Comparison of ENCODE assay signal across 26 cellular contexts in the genomic region with DNA sequence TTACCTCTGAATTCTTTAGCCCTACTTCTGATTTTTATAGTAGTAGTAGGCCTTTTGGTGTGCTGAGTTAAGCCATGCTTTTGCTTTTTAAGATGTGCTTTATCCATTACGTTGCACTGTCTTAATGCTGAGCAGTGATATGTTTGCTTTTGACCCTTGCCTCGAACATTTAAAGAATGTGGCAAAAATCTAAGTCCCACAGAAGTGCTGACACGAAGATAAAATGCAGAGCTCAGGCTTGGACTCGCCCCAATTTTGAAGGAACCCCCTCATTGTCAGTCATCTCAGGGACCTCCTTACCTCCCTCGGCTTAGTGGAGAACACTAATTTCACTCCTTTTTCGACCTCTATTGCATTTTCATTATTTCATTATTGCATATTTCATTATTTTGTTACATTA.
DNase-seq lines count a peak whose midpoint lies in the region; ATAC-seq, FAIRE-seq and TF ChIP-seq lines count a peak whose summit lies in the region.
"Had no signal": no experiment of that assay in that cellular context is flagged by ENCODE, and none has a peak within 500 bp of the region (broad histone marks: within the 10 kb centered on the region; RNA-seq: fewer than 3 reads in every experiment).

No MANE protein-coding gene starts in this region.

- TF ChIP-seq CTCF in cardiac muscle cell (IDR thresholded peaks at IDR 0.05; ENCODE audit: low read depth, low read length) (no peak), A549 (IDR thresholded peaks at IDR 0.05) (no peak), K562 (IDR thresholded peaks at IDR 0.05 in 2 of 3, conservative IDR thresholded peaks at IDR 0.05 in 1 of 3; ENCODE audit: insufficient read depth in 2 of 3, low read depth in 1 of 3, low read length in 3 of 3) (no peak), chondrocyte (IDR thresholded peaks at IDR 0.05) (no peak)

- WGBS in A549 (ENCODE audit: missing lambda C conversion rate): 59% methylated on average over 6 of the region's 6 CpGs
- WGBS in K562 (ENCODE audit: insufficient coverage, low coverage, missing lambda C conversion rate): 67% methylated on average over 6 of the region's 6 CpGs

- H3K4me1 ChIP-seq in cardiac muscle cell (ENCODE audit: low read depth): peaks cover 21% of the 10 kb centered on the region
- peaks cover 30% of the 10 kb centered on the region for H3K4me1 ChIP-seq in A549
- H3K4me1 ChIP-seq in K562 (replicated peaks in 1 of 2; ENCODE audit: control insufficient read depth in 2 of 2, insufficient read depth in 2 of 2, low read length in 2 of 2): peaks cover 0 to 3% of the 10 kb centered on the region in 2 experiments; a peak in 1 of 5 replicates
- H3K4me1 ChIP-seq: BLaER1 had no signal

- no peaks in the 10 kb centered on the region for H3K4me1 Mint-ChIP-seq in chondrocyte (ENCODE audit: low read depth)
- H3K4me1 Mint-ChIP-seq: CD14-positive monocyte; CD4-positive, alpha-beta memory T cell; CD8-positive, alpha-beta memory T cell had no signal

- POLR2A ChIA-PET in A549 (lab: Yijun Ruan, JAX): no interaction called here
- POLR2A ChIA-PET in K562 (lab: Yijun Ruan, JAX): no interaction called here

- TF ChIP-seq RAD21 in A549 (conservative IDR thresholded peaks at IDR 0.05 in 1 of 2, IDR thresholded peaks at IDR 0.05 in 1 of 2) (no peak), K562 (CRISPR knock-in tag; conservative IDR thresholded peaks at IDR 0.05 in 1 of 2, IDR thresholded peaks at IDR 0.05 in 1 of 2) (no peak)

- in situ Hi-C loops in K562 (cut with MboI): no loop called here

- H3K36me3 Mint-ChIP-seq in chondrocyte (ENCODE audit: low read depth): peaks cover 19% of the 10 kb centered on the region

- no peaks in the 10 kb centered on the region for H4K20me1 ChIP-seq in K562 (replicated peaks; ENCODE audit: control insufficient read depth, insufficient read depth, low read length)
- H4K20me1 ChIP-seq: BLaER1 had no signal

- H3K27ac Mint-ChIP-seq in chondrocyte (ENCODE audit: unreplicated experiment): no peak overlapping the region
- H3K27ac Mint-ChIP-seq: CD14-positive monocyte; CD4-positive, alpha-beta memory T cell; CD4-positive, CD25-positive, alpha-beta regulatory T cell had no signal

- no peak overlapping the region for H3K4me3 Mint-ChIP-seq in chondrocyte (ENCODE audit: unreplicated experiment)
- H3K4me3 Mint-ChIP-seq: CD14-positive monocyte; CD4-positive, alpha-beta memory T cell; CD4-positive, CD25-positive, alpha-beta regulatory T cell; CD8-positive, alpha-beta memory T cell had no signal

- H3K36me3 ChIP-seq in cardiac muscle cell: peaks cover 5% of the 10 kb centered on the region
- H3K36me3 ChIP-seq in K562 (ENCODE audit: control insufficient read depth, insufficient read depth, low read length): peaks cover 18% of the 10 kb centered on the region; the same call in 2 of the 3 replicates
- H3K36me3 ChIP-seq: BE2C had no signal

- FAIRE-seq in A549 (lab: Jason Lieb, UNC): no peak
- FAIRE-seq in K562 (lab: Jason Lieb, UNC): no peak
- FAIRE-seq: GM12878, GM12892, GM18507 had no signal

- no peaks in the 10 kb centered on the region for H3K27me3 ChIP-seq in cardiac muscle cell
- no peaks in the 10 kb centered on the region for H3K27me3 ChIP-seq in K562 (ENCODE audit: control insufficient read depth in 2 of 2, insufficient read depth in 2 of 2, low read length in 2 of 2)
- H3K27me3 ChIP-seq: BE2C, BLaER1 had no signal

- H3K27ac ChIP-seq in cardiac muscle cell (peak overlapping the region; percentile 16), A549 (peak overlapping the region in 1 of 2 experiments; percentile 34; a peak in 1 of 6 replicates), K562 (ENCODE audit: extremely low read depth, low read depth, low read length) (no peak overlapping the region)
- H3K27ac ChIP-seq: 22Rv1, BLaER1 had no signal

- no peak overlapping the region for H3K9ac ChIP-seq in K562 (ENCODE audit: insufficient read depth in 1 of 2, low read depth in 2 of 2, low read length in 2 of 2)
- H3K9ac ChIP-seq: BLaER1 had no signal

- H3K4me2 ChIP-seq in A549: peak overlapping the region; percentile 57
- no peak overlapping the region for H3K4me2 ChIP-seq in K562 (ENCODE audit: insufficient read depth, low read length)
- H3K4me2 ChIP-seq: BLaER1 had no signal

- no peak overlapping the region for H3K4me3 ChIP-seq in cardiac muscle cell
- no peak overlapping the region for H3K4me3 ChIP-seq in A549
- no peak overlapping the region for H3K4me3 ChIP-seq in K562
- H3K4me3 ChIP-seq: BLaER1, GM12878 had no signal

- no peaks in the 10 kb centered on the region for H3K27me3 Mint-ChIP-seq in chondrocyte (ENCODE audit: low read depth)
- H3K27me3 Mint-ChIP-seq: CD4-positive, alpha-beta memory T cell; CD4-positive, CD25-positive, alpha-beta regulatory T cell; CD8-positive, alpha-beta memory T cell had no signal

- intact Hi-C loops in left ventricle myocardium superior (cut with micrococcal nuclease) (no loop called here), K562 (cut with micrococcal nuclease) (no loop called here)

- no peak for TF ChIP-seq POLR2A in A549 (IDR thresholded peaks at IDR 0.05; ENCODE audit: low read length)
- no peak for TF ChIP-seq POLR2A in K562 (conservative IDR thresholded peaks at IDR 0.05)

- no peaks in the 10 kb centered on the region for H3K9me3 ChIP-seq in cardiac muscle cell (ENCODE audit: low read depth)
- H3K9me3 ChIP-seq in A549: no peaks in the 10 kb centered on the region
- no peaks in the 10 kb centered on the region for H3K9me3 ChIP-seq in K562 (replicated peaks; ENCODE audit: control insufficient read depth, insufficient read depth, low read depth, low read length)
- H3K9me3 ChIP-seq: BE2C, BLaER1 had no signal

- TF ChIP-seq EP300 in A549 (IDR thresholded peaks at IDR 0.05) (no peak), K562 (IDR thresholded peaks at IDR 0.05; ENCODE audit: low read length) (no peak)

- no peaks in the 10 kb centered on the region for H3K79me2 ChIP-seq in K562 (ENCODE audit: control insufficient read depth, insufficient read depth, low read length)

- no peak for ATAC-seq in left ventricle myocardium superior
- no peak for ATAC-seq in A549
- ATAC-seq in K562: no peak
- ATAC-seq in HG02981 (IDR thresholded peaks at IDR 0.05; ENCODE audit: unreplicated experiment): no peak
- ATAC-seq: GM12878 had no signal

- H3K9me3 Mint-ChIP-seq in chondrocyte (ENCODE audit: low read depth): no peaks in the 10 kb centered on the region
- H3K9me3 Mint-ChIP-seq: CD4-positive, alpha-beta memory T cell; CD8-positive, alpha-beta memory T cell had no signal

- BruUV-seq in K562 (replicated peaks; lab: Mats Ljungman, UMichigan): no TSS peak

- DNase-seq in cardiac muscle cell (ENCODE audit: low read depth in 1 of 2, low spot score in 1 of 2): peak in 1 of 2 donors; percentile 57
- DNase-seq in left ventricle myocardium superior: no peak
- no peak for DNase-seq in A549 (ENCODE audit: low read depth in 1 of 2, low spot score in 1 of 2)
- no peak for DNase-seq in K562 (ENCODE audit: extremely low read depth in 1 of 4, low spot score in 3 of 4)
- no peak for DNase-seq in chondrocyte (ENCODE audit: low spot score)
- DNase-seq: ACHN; BE2C; C1 segment of cervical spinal cord; CD4-positive, alpha-beta memory T cell; CD4-positive, CD25-positive, alpha-beta regulatory T cell; CD8-positive, alpha-beta memory T cell; COR-L47; DMS 273 treated with DMSO at 0.1 percent for 48 hours; DMS153; DMS53; DMS79; DND-41; EL; GDM1 had no signal

- H3K9me1 ChIP-seq in K562 (ENCODE audit: control insufficient read depth, insufficient read depth, low read length): no peaks in the 10 kb centered on the region

- no peak overlapping the region for H2AFZ ChIP-seq in K562 (ENCODE audit: low read depth, low read length)

- CTCF ChIA-PET in A549 (lab: Yijun Ruan, JAX): no interaction called here
- CTCF ChIA-PET in K562 (lab: Yijun Ruan, JAX; ENCODE audit: low intra/inter-chr PET ratio): no interaction called here

TF ChIP-seq in A549, 52 proteins besides CTCF, POLR2A, EP300 and RAD21 (continues in another document):
- TF ChIP-seq MAFK (IDR thresholded peaks at IDR 0.05; ENCODE audit: partially characterized antibody) (peak; percentile 65), NR3C1 (IDR thresholded peaks at IDR 0.05) (no peak), ZSCAN20 (CRISPR knock-in tag; IDR thresholded peaks at IDR 0.05) (no peak)
- TF ChIP-seq, protein P1, sequence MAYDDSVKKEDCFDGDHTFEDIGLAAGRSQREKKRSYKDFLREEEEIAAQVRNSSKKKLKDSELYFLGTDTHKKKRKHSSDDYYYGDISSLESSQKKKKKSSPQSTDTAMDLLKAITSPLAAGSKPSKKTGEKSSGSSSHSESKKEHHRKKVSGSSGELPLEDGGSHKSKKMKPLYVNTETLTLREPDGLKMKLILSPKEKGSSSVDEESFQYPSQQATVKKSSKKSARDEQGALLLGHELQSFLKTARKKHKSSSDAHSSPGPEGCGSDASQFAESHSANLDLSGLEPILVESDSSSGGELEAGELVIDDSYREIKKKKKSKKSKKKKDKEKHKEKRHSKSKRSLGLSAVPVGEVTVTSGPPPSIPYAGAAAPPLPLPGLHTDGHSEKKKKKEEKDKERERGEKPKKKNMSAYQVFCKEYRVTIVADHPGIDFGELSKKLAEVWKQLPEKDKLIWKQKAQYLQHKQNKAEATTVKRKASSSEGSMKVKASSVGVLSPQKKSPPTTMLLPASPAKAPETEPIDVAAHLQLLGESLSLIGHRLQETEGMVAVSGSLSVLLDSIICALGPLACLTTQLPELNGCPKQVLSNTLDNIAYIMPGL (CRISPR knock-in tag; IDR thresholded peaks at IDR 0.05; ENCODE audit: borderline replicate concordance): no peak

TF ChIP-seq in K562, 482 proteins besides CTCF, POLR2A, EP300 and RAD21:
- TF ChIP-seq NCOA4 (IDR thresholded peaks at IDR 0.05; ENCODE audit: partially characterized antibody) (no peak), C11orf30 (IDR thresholded peaks at IDR 0.05; ENCODE audit: low read depth) (0 out of 2 replicates have a peak, but pooled peaks have one; percentile 18)
